ENCODE assay signal across 9 cellular contexts in genomic region chr16:30444231-30445148, GRCh38. TPM values are rescaled to one million over a fixed set of nuclear protein-coding genes. Genes with fewer than 3 reads are reported as not detected.
A peak's percentile ranks its signal among the peaks of the same experiment; 100 is the strongest.
DNase-seq lines count a peak whose midpoint lies in the region; ATAC-seq, FAIRE-seq and TF ChIP-seq lines count a peak whose summit lies in the region.
"Had no signal": no experiment of that assay in that cellular context is flagged by ENCODE, and none has a peak within 500 bp of the region (broad histone marks: within the 10 kb centered on the region; RNA-seq: fewer than 3 reads in every experiment).

No MANE protein-coding gene starts in this region.

- 96% methylated on average over 29 of the region's 29 CpGs for WGBS in hepatocyte (ENCODE audit: low lambda C conversion rate, missing lambda C conversion rate)
- WGBS in spleen, 5 donors, result 91 to 96% (median 94%) methylated on average over 29 of the region's 29 CpGs

- H3K4me1 ChIP-seq in hepatocyte (ENCODE audit: insufficient read depth) (peaks cover 19% of the 10 kb centered on the region), spleen (peaks cover 22 to 56% (median 36%) of the 10 kb centered on the region in 6 donors)

- H4K20me1 ChIP-seq in hepatocyte (ENCODE audit: insufficient read depth, poor library complexity, severe bottlenecking), result no peaks in the 10 kb centered on the region

- DNase-seq in DMS79 treated with DMSO at 0.1 percent for 48 hours (lab: John Stamatoyannopoulos, UW) (peak; percentile 9), DMS79 (lab: John Stamatoyannopoulos, UW) (no peak), WERI-Rb-1 (no peak), hepatocyte (ENCODE audit: low spot score) (no peak), spleen (no peak), HTR-8/SVneo (ENCODE audit: insufficient read length, low spot score) (no peak), HCEC 1CT (no peak)

- FAIRE-seq in HTR-8/SVneo (lab: Jason Lieb, UNC), result no peak

- ATAC-seq in esophagus mucosa, result no peak

- peak overlapping the region; percentile 95 for H3K4me2 ChIP-seq in hepatocyte

- intact Hi-C loops in spleen (cut with DNase I; ENCODE audit: low total_unique reads), result loop anchor here (10.0 kb wide), 1 partner anchor 80 kb away; the partner anchor contains the start of gene ZNF768

- H3K9me2 ChIP-seq in hepatocyte (replicated peaks; ENCODE audit: insufficient read depth), result no peaks in the 10 kb centered on the region

- no peak for TF ChIP-seq POLR2A in spleen (IDR thresholded peaks at IDR 0.05)

- H3K79me2 ChIP-seq in hepatocyte, result peaks cover 16% of the 10 kb centered on the region

- H3K9me3 ChIP-seq in WERI-Rb-1 (ENCODE audit: severe bottlenecking), result peaks cover 7% of the 10 kb centered on the region
- H3K9me3 ChIP-seq in hepatocyte (ENCODE audit: low read depth), result peaks cover 14% of the 10 kb centered on the region
- H3K9me3 ChIP-seq in spleen, result no peaks in the 10 kb centered on the region

- TF ChIP-seq CTCF in WERI-Rb-1 (IDR thresholded peaks at IDR 0.05; ENCODE audit: low read depth, low read length), result no peak
- no peak for TF ChIP-seq CTCF in hepatocyte (IDR thresholded peaks at IDR 0.05; ENCODE audit: poor library complexity)
- no peak for TF ChIP-seq CTCF in spleen (IDR thresholded peaks at IDR 0.05 in 8 of 11, conservative IDR thresholded peaks at IDR 0.05 in 3 of 11)

- H3K4me3 ChIP-seq in WERI-Rb-1 (ENCODE audit: low read depth, low read length), result peak overlapping the region; percentile 75
- peak overlapping the region; percentile 73 for H3K4me3 ChIP-seq in hepatocyte
- peak overlapping the region; percentile 65 to 99 (median 86) for H3K4me3 ChIP-seq in spleen

- H2AFZ ChIP-seq in hepatocyte, result peak overlapping the region; percentile 69

- H3K27ac ChIP-seq in WERI-Rb-1 (peak overlapping the region; percentile 77), hepatocyte (peak overlapping the region; percentile 96), spleen (peak overlapping the region in 7 of 8 donors; percentile 95 to 99 (median 97))

- H3K27me3 ChIP-seq in WERI-Rb-1 (ENCODE audit: insufficient read depth, low read depth, severe bottlenecking), result no peaks in the 10 kb centered on the region
- H3K27me3 ChIP-seq in hepatocyte, result no peaks in the 10 kb centered on the region
- no peaks in the 10 kb centered on the region for H3K27me3 ChIP-seq in spleen (replicated peaks in 1 of 7)

- H3K36me3 ChIP-seq in WERI-Rb-1 (peaks cover 13% of the 10 kb centered on the region), hepatocyte (replicated peaks; ENCODE audit: insufficient read depth, low read depth) (peaks cover 4% of the 10 kb centered on the region), spleen (peaks cover 0 to 27% (median 0%) of the 10 kb centered on the region in 6 donors)

RNA-seq across cellular contexts. Expression of gene SEPHS2, which starts 1.2 kb away (rescaled TPM):
- total RNA-seq in hepatocyte (36.1 and 51.3 TPM in 2 replicates), spleen (10 to 100 TPM; 35.5 to 54.7 (median 43.7) TPM), esophagus mucosa (21.6 TPM)
- polyA plus RNA-seq in hepatocyte (69.2 and 81.0 TPM in 2 replicates), spleen (10 to 100 TPM; 42.4 to 56.0 (median 49.5) TPM)

RNA-seq across cellular contexts. Expression of gene DCTPP1, which starts 14.7 kb away (rescaled TPM):
- 25.9 and 33.8 TPM in 2 replicates for total RNA-seq in hepatocyte
- polyA plus RNA-seq in hepatocyte, result 36.3 and 47.2 TPM in 2 replicates
- 10 to 100 TPM; 17.6 to 36.3 (median 28.6) TPM for total RNA-seq in spleen
- 10 to 100 TPM; 25.5 to 49.1 (median 41.9) TPM for polyA plus RNA-seq in spleen
- 49.0 TPM for total RNA-seq in esophagus mucosa

RNA-seq across cellular contexts. Expression of gene ITGAL, which starts 28.1 kb away (rescaled TPM):
- total RNA-seq in hepatocyte, result 1.5 and 3.4 TPM in 2 replicates
- polyA plus RNA-seq in hepatocyte, result 0.95 and 1.1 TPM in 2 replicates
- 100 to 1,000 TPM; 100 to 212 (median 153) TPM for total RNA-seq in spleen
- polyA plus RNA-seq in spleen, result 10 to 100 TPM; 26.6 to 64.4 (median 51.1) TPM
- 2.0 TPM for total RNA-seq in esophagus mucosa
- total RNA-seq: M059J had no signal

RNA-seq across cellular contexts. Expression of gene ZNF771, which starts 37.1 kb away (rescaled TPM):
- total RNA-seq in hepatocyte (12.4 and 18.7 TPM in 2 replicates), spleen (10 to 100 TPM in 1 of 7 donors, 1 to 10 TPM in 6; 2.2 to 10.2 (median 3.1) TPM), esophagus mucosa (3.2 TPM)
- polyA plus RNA-seq in hepatocyte (23.6 and 25.2 TPM in 2 replicates), spleen (1 to 10 TPM; 2.3 to 3.7 (median 3.1) TPM)

RNA-seq across cellular contexts. Expression of gene ZNF48, which starts 49.3 kb away (rescaled TPM):
- total RNA-seq in hepatocyte (7.7 and 8.0 TPM in 2 replicates), spleen (10 to 100 TPM in 3 of 7 donors, 1 to 10 TPM in 4; 7.1 to 10.4 (median 9.5) TPM), esophagus mucosa (2.6 TPM)
- polyA plus RNA-seq in hepatocyte (6.1 and 7.1 TPM in 2 replicates), spleen (1 to 10 TPM; 2.7 to 5.7 (median 3.5) TPM)

Comparison
In these comparisons a context has a peak if more than half of its experiments do, and no peak if none do; other contexts are left out.
1. RNA of gene ITGAL, which starts 28.1 kb away (total RNA-seq): 100 to 212 TPM in spleen; 1.5 to 3.4 TPM in hepatocyte and 2.0 TPM in esophagus mucosa (single experiment); every median in the first group is over 10 times any median in the second.
2. Peak in every context shown above with its lines, with median percentiles within 50 percentile points of each other: H3K27ac ChIP-seq and H3K4me3 ChIP-seq.